In genomic region chr2:121648206-121648605, GRCh38 we compare ENCODE assay signal across 8 cellular contexts. TPM values are rescaled to one million over a fixed set of nuclear protein-coding genes. Genes with fewer than 3 reads are reported as not detected.
DNase-seq lines count a peak whose midpoint lies in the region; ATAC-seq and TF ChIP-seq lines count a peak whose summit lies in the region.

No MANE protein-coding gene starts in this region.

- no peaks in the 10 kb centered on the region for H3K27me3 ChIP-seq in adipocyte (replicated peaks; ENCODE audit: control insufficient read depth, insufficient read depth, low read length)
- no peaks in the 10 kb centered on the region for H3K27me3 ChIP-seq in transverse colon

- TF ChIP-seq CTCF in transverse colon (IDR thresholded peaks at IDR 0.05), result no peak

- peaks cover 3% of the 10 kb centered on the region for H3K36me3 ChIP-seq in adipocyte (ENCODE audit: control insufficient read depth, insufficient read depth, low read length, severe bottlenecking)
- no peaks in the 10 kb centered on the region for H3K36me3 ChIP-seq in transverse colon

- TF ChIP-seq EP300 in transverse colon (IDR thresholded peaks at IDR 0.05; ENCODE audit: low read depth), result no peak

- peak; percentile 44 for DNase-seq in EH (ENCODE audit: low read depth)
- DNase-seq in adipocyte (ENCODE audit: low read depth), result peak; percentile 64
- peak; percentile 34 for DNase-seq in left kidney (ENCODE audit: low read depth, low spot score)
- DNase-seq in transverse colon, result no peak
- no peak for DNase-seq in globus pallidus (ENCODE audit: low spot score)
- no peak for DNase-seq in sciatic nerve (ENCODE audit: low spot score)
- no peak for DNase-seq in stimulated activated CD4-positive, alpha-beta T cell treated with anti-CD3 and anti-CD28 coated beads, Interleukin-2, amount 100 ng/mL, for 24 hours

- intact Hi-C loops in transverse colon (cut with DNase I; ENCODE audit: low total_unique reads), result no loop called here
- intact Hi-C loops in sciatic nerve (cut with DNase I), result no loop called here

- TF ChIP-seq POLR2A in transverse colon (IDR thresholded peaks at IDR 0.05), result no peak

- WGBS in transverse colon (ENCODE audit: low coverage in 1 of 2), 2 donors, result 3 to 8% methylated on average over 5 to 9 of the region's 9 CpGs

- peak overlapping the region; percentile 95 to 99 (median 98) for H3K27ac ChIP-seq in transverse colon

- H3K9ac ChIP-seq in adipocyte (ENCODE audit: low read length), result peak overlapping the region; percentile 98

- no peaks in the 10 kb centered on the region for H3K9me3 ChIP-seq in adipocyte (ENCODE audit: control insufficient read depth, low read length)
- H3K9me3 ChIP-seq in transverse colon, result no peaks in the 10 kb centered on the region

- peak; percentile 22 for ATAC-seq in HG02798 (IDR thresholded peaks at IDR 0.05; ENCODE audit: poor library complexity, unreplicated experiment)
- ATAC-seq in sciatic nerve, result no peak

- in situ Hi-C loops in transverse colon (cut with MboI; ENCODE audit: low pct_ligation_motif_present in 1 of 4, low pct_unique_long_range_greater_than_20kb in 1 of 4, low sequenced_read_pairs in 3 of 4), result no loop called here

- H3K4me1 ChIP-seq in adipocyte (ENCODE audit: control insufficient read depth, insufficient read depth, low read length), result peaks cover 31% of the 10 kb centered on the region
- peaks cover 0 to 34% (median 25%) of the 10 kb centered on the region in 4 donors for H3K4me1 ChIP-seq in transverse colon

- H3K4me3 ChIP-seq in adipocyte (ENCODE audit: low read length) (peak overlapping the region; percentile 88), transverse colon (peak overlapping the region; percentile 79 to 96 (median 88))

RNA-seq across cellular contexts. Expression of gene CLASP1, which starts 1.1 kb away (rescaled TPM):
- total RNA-seq in transverse colon, result 10 to 100 TPM; 43.0 to 53.9 (median 51.3) TPM
- 72.7 TPM for total RNA-seq in sciatic nerve

Comparison
In these comparisons a context has a peak if more than half of its experiments do, and no peak if none do; other contexts are left out.
1. DNase-seq: peak in EH (single experiment), adipocyte (single experiment) and left kidney (single experiment); none in transverse colon (single experiment), globus pallidus (single experiment), sciatic nerve (single experiment) and stimulated activated CD4-positive, alpha-beta T cell treated with anti-CD3 and anti-CD28 coated beads, Interleukin-2, amount 100 ng/mL, for 24 hours (0 of 2).